8 cellular contexts compared by ENCODE assay signal in genomic region chr1:24503003-24503751, GRCh38. TPM values are rescaled to one million over a fixed set of nuclear protein-coding genes. Genes with fewer than 3 reads are reported as not detected.
A peak's percentile ranks its signal among the peaks of the same experiment; 100 is the strongest.
DNase-seq lines count a peak whose midpoint lies in the region; TF ChIP-seq lines count a peak whose summit lies in the region.

No MANE protein-coding gene starts in this region.

- peak; percentile 55 for DNase-seq in activated CD4-positive, alpha-beta T cell treated with anti-CD3 and anti-CD28 coated beads, Interleukin-2, amount 10 ng/mL, durations not matched to agents 7 days and 5 days
- no peak for DNase-seq in activated CD4-positive, alpha-beta T cell treated with anti-CD3 and anti-CD28 coated beads for 48 hours
- DNase-seq in endodermal cell (peak; percentile 70), EL (no peak), Ammon's horn (ENCODE audit: low spot score) (no peak), NCI-H2227 (lab: John Stamatoyannopoulos, UW; ENCODE audit: unreplicated experiment) (no peak)

- H3K36me3 ChIP-seq in SU-DHL-6 (ENCODE audit: low read length) (no peaks in the 10 kb centered on the region), endodermal cell (ENCODE audit: control insufficient read depth, insufficient read depth, low read length) (no peaks in the 10 kb centered on the region)

- H3K9ac ChIP-seq in SU-DHL-6 (ENCODE audit: low read length) (peak overlapping the region; percentile 84), endodermal cell (ENCODE audit: extremely low read depth, low read length, poor library complexity, severe bottlenecking) (peak overlapping the region; percentile 62)

- peak overlapping the region; percentile 66 for H2AFZ ChIP-seq in SU-DHL-6 (ENCODE audit: low read depth, low read length, severe bottlenecking)

- H3K4me3 Mint-ChIP-seq in activated CD4-positive, alpha-beta T cell treated with anti-CD3 and anti-CD28 coated beads, Interleukin-2, amount 10 ng/mL, durations not matched to agents 7 days and 5 days = peak overlapping the region; percentile 91
- H3K4me3 Mint-ChIP-seq in endodermal cell (peak overlapping the region; percentile 86), nephron (peak overlapping the region; percentile 95 to 99 (median 96))

- POLR2A ChIA-PET in activated CD4-positive, alpha-beta T cell treated with anti-CD3 and anti-CD28 coated beads, Interleukin-2, amount 10 ng/mL, durations not matched to agents 7 days and 5 days (lab: Charles Lee) = interaction anchor here (0.6 to 2.3 kb wide), 3 partner anchors 17 to 1786 kb away, joined by 3 to 15 read pairs (median 5); no protein-coding TSS in a partner anchor

- peaks cover 68% of the 10 kb centered on the region for H3K4me1 Mint-ChIP-seq in activated CD4-positive, alpha-beta T cell treated with anti-CD3 and anti-CD28 coated beads, Interleukin-2, amount 10 ng/mL, durations not matched to agents 7 days and 5 days
- H3K4me1 Mint-ChIP-seq in endodermal cell (peaks cover 64% of the 10 kb centered on the region), nephron (peaks cover 5% of the 10 kb centered on the region)

- H3K27me3 ChIP-seq in SU-DHL-6 (ENCODE audit: low read length) (no peaks in the 10 kb centered on the region), endodermal cell (ENCODE audit: control insufficient read depth, insufficient read depth, low read length, poor library complexity, severe bottlenecking) (no peaks in the 10 kb centered on the region)

- peaks cover 57% of the 10 kb centered on the region for H3K36me3 Mint-ChIP-seq in activated CD4-positive, alpha-beta T cell treated with anti-CD3 and anti-CD28 coated beads, Interleukin-2, amount 10 ng/mL, durations not matched to agents 7 days and 5 days (ENCODE audit: low read depth)
- H3K36me3 Mint-ChIP-seq in endodermal cell (ENCODE audit: low read depth) = no peaks in the 10 kb centered on the region
- no peaks in the 10 kb centered on the region for H3K36me3 Mint-ChIP-seq in nephron (ENCODE audit: low read depth)

- WGBS in endodermal cell (ENCODE audit: insufficient coverage in 1 of 2, insufficient read length in 1 of 2), 2 experiments = 2 to 23% methylated on average over 7 to 49 of the region's 61 CpGs

- no peaks in the 10 kb centered on the region for H3K9me2 ChIP-seq in SU-DHL-6 (replicated peaks; ENCODE audit: insufficient read depth, low read length)

- H3K27me3 Mint-ChIP-seq in activated CD4-positive, alpha-beta T cell treated with anti-CD3 and anti-CD28 coated beads, Interleukin-2, amount 10 ng/mL, durations not matched to agents 7 days and 5 days = no peaks in the 10 kb centered on the region
- H3K27me3 Mint-ChIP-seq in endodermal cell (ENCODE audit: insufficient read depth) (no peaks in the 10 kb centered on the region), nephron (ENCODE audit: low read depth) (peaks cover 71% of the 10 kb centered on the region)

- no peaks in the 10 kb centered on the region for H3K79me2 ChIP-seq in SU-DHL-6 (ENCODE audit: insufficient read depth, low read length)

- H3K27ac ChIP-seq in SU-DHL-6 (ENCODE audit: low read depth, low read length) (no peak overlapping the region), endodermal cell (ENCODE audit: low read depth, low read length) (no peak overlapping the region)

- H3K4me3 ChIP-seq in SU-DHL-6 (ENCODE audit: insufficient read depth, low read length, poor library complexity, severe bottlenecking) (peak overlapping the region; percentile 73), endodermal cell (ENCODE audit: low read length) (peak overlapping the region; percentile 89)

- peaks cover 4% of the 10 kb centered on the region for H3K4me1 ChIP-seq in endodermal cell (ENCODE audit: control insufficient read depth, insufficient read depth, low read length)

- peaks cover 32% of the 10 kb centered on the region for H3F3A ChIP-seq in SU-DHL-6 (ENCODE audit: insufficient read depth)

- H3K9me3 ChIP-seq in SU-DHL-6 (ENCODE audit: insufficient read depth, low read length) (no peaks in the 10 kb centered on the region), endodermal cell (ENCODE audit: control insufficient read depth, low read length) (no peaks in the 10 kb centered on the region)

- H3K9me3 Mint-ChIP-seq in activated CD4-positive, alpha-beta T cell treated with anti-CD3 and anti-CD28 coated beads, Interleukin-2, amount 10 ng/mL, durations not matched to agents 7 days and 5 days = peaks cover 15% of the 10 kb centered on the region
- no peaks in the 10 kb centered on the region for H3K9me3 Mint-ChIP-seq in endodermal cell
- H3K9me3 Mint-ChIP-seq in nephron = no peaks in the 10 kb centered on the region

- H3K4me2 ChIP-seq in SU-DHL-6 (ENCODE audit: low read depth, low read length, poor library complexity, severe bottlenecking) = peak overlapping the region; percentile 74

- TF ChIP-seq CTCF in SU-DHL-6 (IDR thresholded peaks at IDR 0.05; ENCODE audit: insufficient read depth, low read length, poor library complexity, severe bottlenecking) = no peak
- no peak for TF ChIP-seq CTCF in endodermal cell (conservative IDR thresholded peaks at IDR 0.05)
- no peak for TF ChIP-seq CTCF in nephron (IDR thresholded peaks at IDR 0.05; ENCODE audit: unreplicated experiment in 3 of 3)

- CTCF ChIA-PET in activated CD4-positive, alpha-beta T cell treated with anti-CD3 and anti-CD28 coated beads, Interleukin-2, amount 10 ng/mL, durations not matched to agents 7 days and 5 days (lab: Charles Lee) = interaction anchor here (0.5 to 2.4 kb wide), 10 partner anchors 10 to 518 kb away, joined by 3 to 11 read pairs (median 4); partner anchors contain the start of gene NIPAL3

- H3K27ac Mint-ChIP-seq in activated CD4-positive, alpha-beta T cell treated with anti-CD3 and anti-CD28 coated beads, Interleukin-2, amount 10 ng/mL, durations not matched to agents 7 days and 5 days = peak overlapping the region; percentile 99
- H3K27ac Mint-ChIP-seq in endodermal cell (peak overlapping the region; percentile 93), nephron (peak overlapping the region; percentile 75 to 81 (median 77))

- H4K20me1 ChIP-seq in SU-DHL-6 (ENCODE audit: low read depth, low read length) = no peaks in the 10 kb centered on the region

RNA-seq across cellular contexts. Expression of gene RCAN3, which starts 0.5 kb away (rescaled TPM):
- total RNA-seq in activated CD4-positive, alpha-beta T cell treated with anti-CD3 and anti-CD28 coated beads, Interleukin-2, amount 10 ng/mL, durations not matched to agents 7 days and 5 days = 100 to 1,000 TPM in 1 of 2 experiments, 10 to 100 TPM in 1; 96.8 to 100 TPM
- 10 to 100 TPM; 31.9 to 36.8 TPM for total RNA-seq in endodermal cell
- polyA plus RNA-seq in endodermal cell (2013, experiment 1 of 2) = 10.5 TPM
- polyA plus RNA-seq in endodermal cell (2013, experiment 2 of 2) = 11.3 TPM

RNA-seq across cellular contexts. Expression of gene NCMAP, which starts 52.7 kb away (rescaled TPM):
- not detected for total RNA-seq in activated CD4-positive, alpha-beta T cell treated with anti-CD3 and anti-CD28 coated beads, Interleukin-2, amount 10 ng/mL, durations not matched to agents 7 days and 5 days
- total RNA-seq in endodermal cell = under 1 TPM; 0.15 to 0.42 TPM
- polyA plus RNA-seq in endodermal cell (2013, experiment 1 of 2) = not detected
- polyA plus RNA-seq in endodermal cell (2013, experiment 2 of 2) = not detected

Comparison
In these comparisons a context has a peak if more than half of its experiments do, and no peak if none do; other contexts are left out.
1. DNase-seq: peak in activated CD4-positive, alpha-beta T cell treated with anti-CD3 and anti-CD28 coated beads, Interleukin-2, amount 10 ng/mL, durations not matched to agents 7 days and 5 days (single experiment) and endodermal cell (single experiment); none in activated CD4-positive, alpha-beta T cell treated with anti-CD3 and anti-CD28 coated beads for 48 hours (single experiment), EL (single experiment), Ammon's horn (single experiment) and NCI-H2227 (single experiment).
2. Peak in every context shown above with its lines, with median percentiles within 50 percentile points of each other: H3K27ac Mint-ChIP-seq and H3K4me3 Mint-ChIP-seq.